Comparison of ENCODE assay signal across 9 cellular contexts in genomic region chr4:41257257-41257900, GRCh38. TPM values are rescaled to one million over a fixed set of nuclear protein-coding genes. Genes with fewer than 3 reads are reported as not detected.
DNase-seq lines count a peak whose midpoint lies in the region; ATAC-seq and TF ChIP-seq lines count a peak whose summit lies in the region.
"Had no signal": no experiment of that assay in that cellular context is flagged by ENCODE, and none has a peak within 500 bp of the region (broad histone marks: within the 10 kb centered on the region; RNA-seq: fewer than 3 reads in every experiment).

No MANE protein-coding gene starts in this region.

- H3K36me3 ChIP-seq in iPS DF 6.9 (ENCODE audit: control insufficient read depth, insufficient read depth, low read length) (peaks cover 25% of the 10 kb centered on the region), sigmoid colon (no peaks in the 10 kb centered on the region)
- H3K36me3 ChIP-seq: neutrophil had no signal

- 0 out of 2 replicates have a peak, but pooled peaks cover 3% of the 10 kb centered on the region for H3K4me1 ChIP-seq in iPS DF 6.9 (ENCODE audit: control insufficient read depth, insufficient read depth, low read length)
- peaks cover 0 to 17% (median 14%) of the 10 kb centered on the region in 4 donors for H3K4me1 ChIP-seq in sigmoid colon

- H3K27ac ChIP-seq in iPS DF 6.9 (ENCODE audit: low read length) (no peak overlapping the region), sigmoid colon (peak overlapping the region in 1 of 4 donors; percentile 24)
- H3K27ac ChIP-seq: neutrophil had no signal

- TF ChIP-seq POLR2A in sigmoid colon (IDR thresholded peaks at IDR 0.05): no peak

- no peaks in the 10 kb centered on the region for H3K27me3 ChIP-seq in iPS DF 6.9 (ENCODE audit: control insufficient read depth, insufficient read depth, low read length)
- H3K27me3 ChIP-seq in sigmoid colon: peaks cover 7 to 37% (median 17%) of the 10 kb centered on the region in 3 donors

- peak overlapping the region; percentile 81 for H3K4me3 ChIP-seq in astrocyte of the spinal cord (ENCODE audit: low read depth, low read length)
- H3K4me3 ChIP-seq in iPS DF 6.9 (ENCODE audit: low read length): peak overlapping the region; percentile 71
- peak overlapping the region; percentile 36 to 58 (median 48) for H3K4me3 ChIP-seq in sigmoid colon

- peak; percentile 58 for DNase-seq in activated CD4-positive, alpha-beta T cell treated with anti-CD3 and anti-CD28 coated beads for 48 hours
- no peak for DNase-seq in activated CD4-positive, alpha-beta T cell treated with anti-CD3 and anti-CD28 coated beads for 1 hour
- DNase-seq in NCI-H69 (lab: John Stamatoyannopoulos, UW): peak; percentile 92
- peak; percentile 48 for DNase-seq in astrocyte of the spinal cord (ENCODE audit: low read depth, low spot score)
- DNase-seq in iPS DF 6.9 (ENCODE audit: low read depth, low spot score): peak; percentile 18
- peak; percentile 70 for DNase-seq in sigmoid colon

- H3K9me3 ChIP-seq in iPS DF 6.9 (ENCODE audit: control insufficient read depth, insufficient read depth, low read length): no peaks in the 10 kb centered on the region
- H3K9me3 ChIP-seq in sigmoid colon: no peaks in the 10 kb centered on the region
- H3K9me3 ChIP-seq: neutrophil had no signal

- TF ChIP-seq CTCF in astrocyte of the spinal cord (IDR thresholded peaks at IDR 0.05; ENCODE audit: low read depth, low read length) (no peak), sigmoid colon (IDR thresholded peaks at IDR 0.05) (no peak)

- in situ Hi-C loops in astrocyte of the spinal cord (cut with HindIII; ENCODE audit: low sequenced_read_pairs): no loop called here

- WGBS in iPS DF 6.9 (ENCODE audit: insufficient coverage, insufficient read length): no CpG with 5 or more reads among the region's 69 CpGs
- 1% methylated on average over 69 of the region's 69 CpGs for WGBS in sigmoid colon, 2 donors

- TF ChIP-seq EP300 in sigmoid colon (IDR thresholded peaks at IDR 0.05): no peak

- peak; percentile 71 for ATAC-seq in HG03039 (IDR thresholded peaks at IDR 0.05; ENCODE audit: unreplicated experiment)
- ATAC-seq in HG03457 (IDR thresholded peaks at IDR 0.05; ENCODE audit: unreplicated experiment): no peak

- intact Hi-C loops in sigmoid colon (cut with DNase I): no loop called here

RNA-seq across cellular contexts. Expression of gene UCHL1, which starts 0.7 kb away (rescaled TPM):
- total RNA-seq in sigmoid colon: 100 to 1,000 TPM in 3 of 4 donors, 10 to 100 TPM in 1; 91.3 to 247 (median 142) TPM
- polyA plus RNA-seq in sigmoid colon: 10 to 100 TPM in 2 of 3 donors, not detected in 1; 11.4 to 49.9 TPM

RNA-seq across cellular contexts. Expression of gene APBB2, which starts 43.0 kb away (rescaled TPM):
- 100 to 1,000 TPM in 2 of 4 donors, 10 to 100 TPM in 2; 69.1 to 108 (median 96.3) TPM for total RNA-seq in sigmoid colon
- 1 to 10 TPM; 7.8 to 9.2 (median 8.8) TPM for polyA plus RNA-seq in sigmoid colon
